ENCODE assay signal across 8 cellular contexts in the genomic region with DNA sequence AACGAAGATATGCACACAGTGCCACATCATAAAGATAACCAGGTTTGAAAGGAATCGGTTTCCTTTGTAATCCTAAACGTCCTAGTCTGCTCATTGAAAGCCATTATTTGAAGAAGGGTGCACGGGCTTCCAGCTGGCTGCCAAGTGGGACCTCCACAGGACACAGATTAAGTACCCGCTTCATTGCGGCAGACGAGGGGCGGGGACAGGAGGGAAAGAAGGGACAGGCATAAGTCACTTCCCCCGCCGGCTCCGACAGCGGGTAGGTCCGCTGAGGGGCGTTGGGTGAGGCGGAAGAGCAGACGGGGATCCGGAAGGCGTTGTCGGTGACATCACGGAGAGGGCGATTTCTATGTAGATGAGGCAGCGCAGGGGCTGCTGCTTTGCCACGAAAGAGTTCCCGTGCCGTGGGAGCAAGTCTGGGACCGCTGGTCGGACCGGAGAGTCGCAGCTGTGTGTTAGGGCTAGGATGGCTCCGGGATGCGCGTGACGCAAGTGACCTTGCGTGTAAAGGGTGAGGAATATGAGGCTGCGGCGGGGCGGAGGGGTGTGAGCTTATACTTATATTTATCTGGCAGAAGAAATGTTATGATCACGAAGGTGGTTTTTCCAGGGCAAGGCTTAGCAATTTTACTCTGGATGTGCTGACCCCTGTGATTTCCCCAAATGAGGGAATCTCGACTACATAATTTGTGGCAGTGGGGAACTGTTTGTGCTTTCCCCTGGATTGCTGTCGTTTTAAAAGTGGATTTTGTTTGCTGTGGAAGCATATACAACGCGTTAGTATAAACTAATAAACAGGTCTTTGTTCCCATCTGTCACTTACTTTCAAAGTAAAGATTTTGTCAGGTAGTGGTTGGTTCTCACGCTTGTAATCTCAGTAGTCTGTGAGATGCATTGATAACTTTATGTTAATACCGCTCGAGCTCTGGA.
DNase-seq lines count a peak whose midpoint lies in the region; ATAC-seq and TF ChIP-seq lines count a peak whose summit lies in the region.
"Not testable (repeated sequence)": the region's sequence is repeated elsewhere in the genome, so short reads cannot be mapped to it uniquely, and the experiment has no call there.

No MANE protein-coding gene starts in this region.

- peak overlapping the region; percentile 96 to 100 (median 99) for H3K27ac Mint-ChIP-seq in naive thymus-derived CD8-positive, alpha-beta T cell

- peak; percentile 53 for DNase-seq in DMS79 treated with DMSO at 0.1 percent for 48 hours (lab: John Stamatoyannopoulos, UW)
- DNase-seq in KBM-7, result peak; percentile 89
- peak; percentile 86 for DNase-seq in SK-MEL-5 (ENCODE audit: low read depth, low spot score)
- DNase-seq in activated gamma-delta T cell treated with Interleukin-2 at 50 U/mL for 16 hours, result peak; percentile 82
- DNase-seq in fibroblast of villous mesenchyme (ENCODE audit: low read depth), result peak; percentile 71
- DNase-seq in naive thymus-derived CD8-positive, alpha-beta T cell, result peak; percentile 66 to 93 (median 82)
- peak; percentile 90 for DNase-seq in stimulated activated CD8-positive, alpha-beta memory T cell treated with anti-CD3 and anti-CD28 coated beads, Interleukin-4, amount 100 ng/mL, for 48 hours

- POLR2A ChIA-PET in naive thymus-derived CD8-positive, alpha-beta T cell (lab: Charles Lee), result interaction anchor here (1.0 to 2.0 kb wide), 6 partner anchors 14 to 120 kb away, joined by 3 to 39 read pairs (median 4); no protein-coding TSS in a partner anchor

- H3K4me1 Mint-ChIP-seq in naive thymus-derived CD8-positive, alpha-beta T cell, result peaks cover 18 to 52% (median 40%) of the 10 kb centered on the region in 4 donors

- in situ Hi-C loops in KBM-7 (cut with MboI; ENCODE audit: low pct_unique_long_range_greater_than_20kb, low sequenced_read_pairs); SK-MEL-5 (cut with HindIII; ENCODE audit: low pct_unique_long_range_greater_than_20kb, low sequenced_read_pairs): not testable (repeated sequence)

- not testable (repeated sequence) for TF ChIP-seq CTCF in fibroblast of villous mesenchyme (IDR thresholded peaks at IDR 0.05; ENCODE audit: insufficient read depth, low read depth, low read length)

- not testable (repeated sequence) for H3K9me3 Mint-ChIP-seq in naive thymus-derived CD8-positive, alpha-beta T cell

- H3K4me3 Mint-ChIP-seq in naive thymus-derived CD8-positive, alpha-beta T cell, result peak overlapping the region; percentile 84 to 100 (median 98)

- not testable (repeated sequence) for H3K36me3 Mint-ChIP-seq in naive thymus-derived CD8-positive, alpha-beta T cell

- H3K4me3 ChIP-seq in fibroblast of villous mesenchyme (ENCODE audit: low read depth, low read length), result peak overlapping the region; percentile 70

- H3K27me3 Mint-ChIP-seq in naive thymus-derived CD8-positive, alpha-beta T cell, result not testable (repeated sequence)

- ATAC-seq in GM21717 (IDR thresholded peaks at IDR 0.05; ENCODE audit: unreplicated experiment), result peak; percentile 91
- peak; percentile 86 to 87 for ATAC-seq in naive thymus-derived CD8-positive, alpha-beta T cell

Comparison
In these comparisons a context has a peak if more than half of its experiments do, and no peak if none do; other contexts are left out.
1. Peak in every context shown above with its lines: DNase-seq, ATAC-seq and H3K4me3 ChIP-seq.